ENCODE assay signal across 8 cellular contexts in the genomic region with DNA sequence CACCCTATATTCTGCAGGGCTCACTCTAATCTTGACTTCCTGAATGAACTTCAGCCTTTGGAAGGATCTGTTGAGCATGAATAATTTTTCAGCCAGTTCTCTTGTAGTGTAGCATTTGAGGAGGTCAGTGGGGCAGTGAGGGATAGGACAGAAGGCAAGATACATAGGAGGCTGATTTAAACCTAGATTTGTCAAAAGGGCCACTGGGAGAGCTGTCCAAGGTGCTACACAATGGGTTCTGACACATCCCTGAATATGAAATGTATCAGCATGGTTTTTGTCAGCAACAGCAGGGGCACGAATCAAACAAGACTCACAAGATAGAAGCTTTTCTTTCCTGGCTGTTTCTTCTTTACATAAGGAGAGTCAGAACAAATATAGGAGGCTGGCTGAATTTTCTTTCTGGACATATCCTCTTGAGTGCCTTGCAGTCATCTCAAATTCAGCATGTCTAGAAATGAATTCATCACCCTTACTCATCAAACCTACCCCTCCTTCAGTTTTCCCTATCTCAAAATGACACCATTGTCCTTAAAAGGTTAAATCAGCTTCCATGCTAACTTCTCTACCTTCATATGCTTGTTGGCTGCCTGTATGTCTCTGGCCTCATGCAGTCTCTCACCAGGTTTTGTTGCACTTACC.
A peak's percentile ranks its signal among the peaks of the same experiment; 100 is the strongest.
DNase-seq lines count a peak whose midpoint lies in the region; ATAC-seq lines count a peak whose summit lies in the region.
"Had no signal": no experiment of that assay in that cellular context is flagged by ENCODE, and none has a peak within 500 bp of the region (broad histone marks: within the 10 kb centered on the region; RNA-seq: fewer than 3 reads in every experiment).

No MANE protein-coding gene starts in this region.

- peaks cover 3% of the 10 kb centered on the region for H3K27me3 ChIP-seq in effector memory CD4-positive, alpha-beta T cell (replicated peaks; ENCODE audit: control insufficient read depth, insufficient read depth, low read length, poor library complexity, severe bottlenecking)

- ATAC-seq in GM21367 (IDR thresholded peaks at IDR 0.05; ENCODE audit: unreplicated experiment), result no peak
- ATAC-seq: lower lobe of right lung had no signal

- H3K4me3 ChIP-seq in effector memory CD4-positive, alpha-beta T cell (ENCODE audit: insufficient read depth, low read depth, low read length, poor library complexity, severe bottlenecking), result no peak overlapping the region
- H3K4me3 ChIP-seq: lower lobe of right lung had no signal

- no peak overlapping the region for H3K27ac ChIP-seq in effector memory CD4-positive, alpha-beta T cell (ENCODE audit: insufficient read depth, low read length, poor library complexity, severe bottlenecking)
- H3K27ac ChIP-seq: lower lobe of right lung had no signal

- DNase-seq in GM04504 (ENCODE audit: low read depth), result peak; percentile 12
- peak; percentile 15 to 34 for DNase-seq in Kasumi-1 (lab: John Stamatoyannopoulos, UW)
- peak; percentile 80 for DNase-seq in astrocyte of the hippocampus (ENCODE audit: low read depth, low spot score)
- peak; percentile 77 for DNase-seq in left kidney (ENCODE audit: low read depth, low spot score)
- DNase-seq in effector memory CD4-positive, alpha-beta T cell, result no peak
- no peak for DNase-seq in NCI-H1436 treated with DMSO at 0.1 percent for 48 hours (lab: John Stamatoyannopoulos, UW)
- DNase-seq: lower lobe of right lung had no signal

- H3K36me3 ChIP-seq in effector memory CD4-positive, alpha-beta T cell (ENCODE audit: control insufficient read depth, insufficient read depth, low read length), result no peaks in the 10 kb centered on the region
- H3K36me3 ChIP-seq: lower lobe of right lung had no signal

- no peaks in the 10 kb centered on the region for H3K9me3 ChIP-seq in effector memory CD4-positive, alpha-beta T cell (ENCODE audit: control insufficient read depth, low read length)
- H3K9me3 ChIP-seq: lower lobe of right lung had no signal

- no peaks in the 10 kb centered on the region for H3K4me1 ChIP-seq in effector memory CD4-positive, alpha-beta T cell (ENCODE audit: control insufficient read depth, insufficient read depth, low read length, poor library complexity, severe bottlenecking)
- H3K4me1 ChIP-seq: lower lobe of right lung had no signal

Comparison
In these comparisons a context has a peak if more than half of its experiments do, and no peak if none do; other contexts are left out.
1. DNase-seq: peak in GM04504 (single experiment), Kasumi-1 (2 of 2), astrocyte of the hippocampus (single experiment) and left kidney (single experiment); none in effector memory CD4-positive, alpha-beta T cell (0 of 3) and NCI-H1436 treated with DMSO at 0.1 percent for 48 hours (single experiment).